ENCODE assay signal across 8 cellular contexts in the genomic region with DNA sequence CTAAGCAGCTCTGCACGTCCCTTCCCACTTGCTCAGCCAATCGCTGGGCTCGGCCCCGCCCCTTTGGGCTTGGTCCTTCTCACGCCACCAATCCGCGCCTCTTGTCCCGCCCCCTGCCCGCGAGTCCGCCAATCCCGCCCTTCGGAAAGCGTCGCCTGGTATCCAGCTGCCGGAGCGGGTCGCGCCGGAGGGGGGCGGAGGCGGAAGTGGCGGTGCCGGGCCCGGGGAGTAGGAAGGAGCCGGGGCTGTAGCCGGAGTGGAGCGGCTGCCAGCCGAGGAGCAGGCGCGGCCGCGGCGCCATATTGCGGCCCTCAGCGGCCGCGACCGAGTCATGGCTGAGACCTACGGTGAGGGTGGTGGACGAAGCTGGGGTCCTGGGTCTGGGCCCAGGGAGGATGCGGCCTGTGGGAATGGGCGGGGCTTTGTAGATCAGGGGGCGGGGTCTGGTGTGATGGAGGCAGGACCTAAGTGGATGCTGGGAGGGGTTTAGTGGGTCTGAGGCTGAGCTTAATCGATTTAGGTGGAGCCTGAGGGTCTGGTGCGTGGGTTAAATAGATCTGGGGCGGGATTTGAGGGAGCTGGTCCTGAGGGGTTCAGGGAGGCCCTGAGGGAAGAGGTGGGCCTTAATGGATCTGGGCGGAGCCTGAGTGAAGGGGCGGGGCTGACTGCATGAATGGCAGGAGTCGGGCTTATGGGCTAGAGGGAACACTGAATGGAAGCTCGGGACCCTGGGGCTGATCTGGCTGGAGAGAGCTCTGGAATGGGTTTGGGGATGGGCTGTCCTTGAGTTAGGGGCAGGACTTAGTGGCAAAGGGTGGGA. TPM values are rescaled to one million over a fixed set of nuclear protein-coding genes. Genes with fewer than 3 reads are reported as not detected.
A peak's percentile ranks its signal among the peaks of the same experiment; 100 is the strongest.
DNase-seq lines count a peak whose midpoint lies in the region; ATAC-seq and TF ChIP-seq lines count a peak whose summit lies in the region.

A gene with protein sequence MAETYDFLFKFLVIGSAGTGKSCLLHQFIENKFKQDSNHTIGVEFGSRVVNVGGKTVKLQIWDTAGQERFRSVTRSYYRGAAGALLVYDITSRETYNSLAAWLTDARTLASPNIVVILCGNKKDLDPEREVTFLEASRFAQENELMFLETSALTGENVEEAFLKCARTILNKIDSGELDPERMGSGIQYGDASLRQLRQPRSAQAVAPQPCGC (plus strand): TSS at position 203 of the 820 bp plus-strand sequence. CDS start 129 bp downstream, at position 332.

- H3K36me3 ChIP-seq in right atrium auricular region, result no peaks in the 10 kb centered on the region
- no peaks in the 10 kb centered on the region for H3K36me3 ChIP-seq in uterus

- H3K27me3 ChIP-seq in right atrium auricular region (no peaks in the 10 kb centered on the region), uterus (no peaks in the 10 kb centered on the region)

- TF ChIP-seq POLR2A in uterus (IDR thresholded peaks at IDR 0.05), result peak in 1 of 2 donors; percentile 76

- peaks cover 0 to 15% of the 10 kb centered on the region in 2 donors for H3K4me1 ChIP-seq in right atrium auricular region
- peaks cover 0 to 7% of the 10 kb centered on the region in 2 donors for H3K4me1 ChIP-seq in uterus

- ATAC-seq in GM18499 (IDR thresholded peaks at IDR 0.05; ENCODE audit: insufficient read depth, unreplicated experiment) (peak; percentile 43), HG02943 (IDR thresholded peaks at IDR 0.05; ENCODE audit: low read depth, unreplicated experiment) (peak; percentile 63)

- H3K4me3 ChIP-seq in right atrium auricular region, result peak within 1 kb of the TSS; percentile 74 to 81
- H3K4me3 ChIP-seq in uterus, result peak within 1 kb of the TSS; percentile 71 to 81

- TF ChIP-seq CTCF in right atrium auricular region (IDR thresholded peaks at IDR 0.05) (no peak), uterus (IDR thresholded peaks at IDR 0.05) (peak in 2 of 4 experiments; percentile 39 to 42)

- H3K27ac ChIP-seq in right atrium auricular region (peak within 1 kb of the TSS; percentile 94 to 95), uterus (peak within 1 kb of the TSS; percentile 96 to 98)

- H3K9me3 ChIP-seq in right atrium auricular region (no peaks in the 10 kb centered on the region), uterus (no peaks in the 10 kb centered on the region)

- intact Hi-C loops in T-helper 2 cell treated with Interferon-gamma antibody and Interleukin-4, amounts not matched to agents 100 ng/mL and 5 ng/mL, for 36 hours (cut with micrococcal nuclease), result loop anchor here (1.0 to 10.0 kb wide), 7 partner anchors 20 to 487 kb away; a partner anchor contains a TSS
- intact Hi-C loops in uterus (cut with DNase I; ENCODE audit: low total_unique reads), result no loop called here

- DNase-seq in NCI-H187 treated with DMSO at 0.1 percent for 48 hours (lab: John Stamatoyannopoulos, UW) (peak; percentile 99), anterior cingulate cortex (lab: John Stamatoyannopoulos, UW) (peak; percentile 97 to 100 (median 100)), right atrium auricular region (ENCODE audit: low spot score) (peak; percentile 100), pulmonary artery endothelial cell (ENCODE audit: low read depth, low spot score) (peak; percentile 99), uterus (peak; percentile 100)

RNA-seq across cellular contexts. Expression of the gene that starts here (rescaled TPM):
- total RNA-seq in T-helper 2 cell treated with Interferon-gamma antibody and Interleukin-4, amounts not matched to agents 100 ng/mL and 5 ng/mL, for 36 hours, result 42.3 and 45.6 TPM in 2 replicates
- total RNA-seq in right atrium auricular region, result 10 to 100 TPM; 14.6 to 23.6 TPM
- 6.7 and 10.6 TPM in 2 replicates for total RNA-seq in pulmonary artery endothelial cell
- 10 to 100 TPM in 3 of 4 donors, 1 to 10 TPM in 1; 7.4 to 26.3 (median 18.1) TPM for total RNA-seq in uterus

Comparison
In these comparisons a context has a peak if more than half of its experiments do, and no peak if none do; other contexts are left out.
1. Peak in every context shown above with its lines: DNase-seq, ATAC-seq, H3K4me3 ChIP-seq and H3K27ac ChIP-seq.